Comparison of ENCODE assay signal across 1 cellular context in the genomic region with DNA sequence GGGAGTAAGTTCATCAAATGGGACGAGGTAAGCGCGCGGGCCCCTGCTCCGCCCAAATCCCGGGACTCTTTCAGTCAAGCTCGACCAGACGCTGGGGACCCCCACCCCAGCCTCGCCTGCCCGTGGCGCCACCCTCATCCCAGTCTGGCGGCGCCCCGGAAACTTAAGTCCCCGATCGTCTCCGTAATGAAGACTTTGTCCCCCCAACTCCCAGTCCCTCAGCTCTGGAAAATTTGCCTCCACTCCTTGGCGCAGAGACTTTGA.
TF ChIP-seq lines count a peak whose summit lies in the region.

No MANE protein-coding gene starts in this region.

TF ChIP-seq in IMR-90, 13 proteins besides CTCF, POLR2A, EP300 and RAD21:
- TF ChIP-seq RFX5 (IDR thresholded peaks at IDR 0.05; ENCODE audit: low read depth, low read length), result no peak
- no peak for TF ChIP-seq MAZ (IDR thresholded peaks at IDR 0.05; ENCODE audit: borderline replicate concordance, low read depth, low read length)
- TF ChIP-seq RCOR1 (IDR thresholded peaks at IDR 0.05; ENCODE audit: insufficient replicate concordance, low read length), result no peak
- TF ChIP-seq CEBPB (IDR thresholded peaks at IDR 0.05; ENCODE audit: low read depth, low read length), result no peak
- TF ChIP-seq CHD1 (IDR thresholded peaks at IDR 0.05; ENCODE audit: low read depth, low read length), result no peak
- TF ChIP-seq SMC3 (IDR thresholded peaks at IDR 0.05; ENCODE audit: low read depth, low read length), result no peak
- TF ChIP-seq, protein P1, sequence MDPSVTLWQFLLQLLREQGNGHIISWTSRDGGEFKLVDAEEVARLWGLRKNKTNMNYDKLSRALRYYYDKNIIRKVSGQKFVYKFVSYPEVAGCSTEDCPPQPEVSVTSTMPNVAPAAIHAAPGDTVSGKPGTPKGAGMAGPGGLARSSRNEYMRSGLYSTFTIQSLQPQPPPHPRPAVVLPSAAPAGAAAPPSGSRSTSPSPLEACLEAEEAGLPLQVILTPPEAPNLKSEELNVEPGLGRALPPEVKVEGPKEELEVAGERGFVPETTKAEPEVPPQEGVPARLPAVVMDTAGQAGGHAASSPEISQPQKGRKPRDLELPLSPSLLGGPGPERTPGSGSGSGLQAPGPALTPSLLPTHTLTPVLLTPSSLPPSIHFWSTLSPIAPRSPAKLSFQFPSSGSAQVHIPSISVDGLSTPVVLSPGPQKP (IDR thresholded peaks at IDR 0.05; ENCODE audit: borderline replicate concordance, low read depth, low read length), result no peak
- TF ChIP-seq BHLHE40 (IDR thresholded peaks at IDR 0.05; ENCODE audit: low read depth, low read length), result no peak
- no peak for TF ChIP-seq NFE2L2 (IDR thresholded peaks at IDR 0.05; ENCODE audit: low read depth, low read length)
- TF ChIP-seq, protein P2, sequence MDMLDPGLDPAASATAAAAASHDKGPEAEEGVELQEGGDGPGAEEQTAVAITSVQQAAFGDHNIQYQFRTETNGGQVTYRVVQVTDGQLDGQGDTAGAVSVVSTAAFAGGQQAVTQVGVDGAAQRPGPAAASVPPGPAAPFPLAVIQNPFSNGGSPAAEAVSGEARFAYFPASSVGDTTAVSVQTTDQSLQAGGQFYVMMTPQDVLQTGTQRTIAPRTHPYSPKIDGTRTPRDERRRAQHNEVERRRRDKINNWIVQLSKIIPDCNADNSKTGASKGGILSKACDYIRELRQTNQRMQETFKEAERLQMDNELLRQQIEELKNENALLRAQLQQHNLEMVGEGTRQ (IDR thresholded peaks at IDR 0.05; ENCODE audit: low read depth, low read length), result no peak
